Comparison of ENCODE assay signal across 8 cellular contexts in genomic region chr7:77327932-77328628, GRCh38.
DNase-seq lines count a peak whose midpoint lies in the region; ATAC-seq and TF ChIP-seq lines count a peak whose summit lies in the region.

No MANE protein-coding gene starts in this region.

- peaks cover 55% of the 10 kb centered on the region for H3K4me1 Mint-ChIP-seq in activated naive CD4-positive, alpha-beta T cell treated with anti-CD3 and anti-CD28 coated beads for 36 hours (ENCODE audit: low read depth)

- H3K36me3 ChIP-seq in heart right ventricle (peaks cover 0 to 15% (median 0%) of the 10 kb centered on the region in 9 donors), upper lobe of left lung (peaks cover 0 to 4% (median 0%) of the 10 kb centered on the region in 4 donors), testis (ENCODE audit: low read depth, missing control alignments) (no peaks in the 10 kb centered on the region)

- DNase-seq in activated naive CD4-positive, alpha-beta T cell treated with anti-CD3 and anti-CD28 coated beads for 36 hours = peak; percentile 61
- no peak for DNase-seq in activated naive CD4-positive, alpha-beta T cell treated with anti-CD3 and anti-CD28 coated beads, Interleukin-2, amount 50 U/mL, for 16 hours
- peak; percentile 16 to 36 for DNase-seq in activated CD4-positive, alpha-beta T cell treated with anti-CD3 and anti-CD28 coated beads, Interleukin-2, amount 50 U/mL, for 48 hours
- DNase-seq in heart right ventricle (no peak), upper lobe of left lung (peak in 1 of 2 donors; percentile 44), HT-29 (ENCODE audit: low spot score) (no peak), testis (no peak)

- no peaks in the 10 kb centered on the region for H3K27me3 ChIP-seq in heart right ventricle
- H3K27me3 ChIP-seq in upper lobe of left lung = no peaks in the 10 kb centered on the region
- no peaks in the 10 kb centered on the region for H3K27me3 ChIP-seq in testis

- no peak overlapping the region for H3K4me3 Mint-ChIP-seq in activated naive CD4-positive, alpha-beta T cell treated with anti-CD3 and anti-CD28 coated beads for 36 hours

- H3K9me3 ChIP-seq in heart right ventricle = no peaks in the 10 kb centered on the region
- no peaks in the 10 kb centered on the region for H3K9me3 ChIP-seq in upper lobe of left lung
- no peaks in the 10 kb centered on the region for H3K9me3 ChIP-seq in testis

- H3K4me1 ChIP-seq in heart right ventricle = peaks cover 11 to 57% (median 51%) of the 10 kb centered on the region in 9 donors
- H3K4me1 ChIP-seq in upper lobe of left lung = peaks cover 42 to 48% (median 46%) of the 10 kb centered on the region in 4 donors
- H3K4me1 ChIP-seq in testis = peaks cover 20% of the 10 kb centered on the region

- H3K27ac Mint-ChIP-seq in activated naive CD4-positive, alpha-beta T cell treated with anti-CD3 and anti-CD28 coated beads for 36 hours = peak overlapping the region; percentile 20

- no peak for TF ChIP-seq EP300 in upper lobe of left lung (IDR thresholded peaks at IDR 0.05)

- H3K27ac ChIP-seq in heart right ventricle (peak overlapping the region in 9 of 10 donors; percentile 9 to 85 (median 34)), upper lobe of left lung (peak overlapping the region in 3 of 4 donors; percentile 4 to 32 (median 16)), testis (peak overlapping the region in 1 of 2 donors; percentile 69)

- TF ChIP-seq CTCF in heart right ventricle (IDR thresholded peaks at IDR 0.05) = no peak
- no peak for TF ChIP-seq CTCF in upper lobe of left lung (IDR thresholded peaks at IDR 0.05)
- no peak for TF ChIP-seq CTCF in testis (IDR thresholded peaks at IDR 0.05)

- CTCF ChIA-PET in activated naive CD4-positive, alpha-beta T cell treated with anti-CD3 and anti-CD28 coated beads for 36 hours (lab: Charles Lee) = interaction anchor here (0.9 to 1.2 kb wide), 3 partner anchors 8 to 80 kb away, joined by 3 to 6 read pairs (median 3); no protein-coding TSS in a partner anchor

- H3K4me3 ChIP-seq in heart right ventricle (no peak overlapping the region), upper lobe of left lung (no peak overlapping the region), testis (no peak overlapping the region)

- 35 to 41% methylated on average over 6 of the region's 6 CpGs for WGBS in heart right ventricle, 2 donors
- WGBS in upper lobe of left lung, 2 donors = 33 to 44% methylated on average over 6 of the region's 6 CpGs
- WGBS in testis, 2 donors = 27 to 45% methylated on average over 6 of the region's 6 CpGs

- no peak for TF ChIP-seq POLR2A in upper lobe of left lung (IDR thresholded peaks at IDR 0.05)
- no peak for TF ChIP-seq POLR2A in testis (IDR thresholded peaks at IDR 0.05)

- H3K36me3 Mint-ChIP-seq in activated naive CD4-positive, alpha-beta T cell treated with anti-CD3 and anti-CD28 coated beads for 36 hours (ENCODE audit: low read depth) = no peaks in the 10 kb centered on the region

- H3K9me3 Mint-ChIP-seq in activated naive CD4-positive, alpha-beta T cell treated with anti-CD3 and anti-CD28 coated beads for 36 hours = no peaks in the 10 kb centered on the region

- ATAC-seq in heart right ventricle (peak in 6 of 8 donors; percentile 17 to 50 (median 26)), upper lobe of left lung (ENCODE audit: low FRiP score in 2 of 2) (peak in 1 of 2 donors; percentile 27), HG03439 (IDR thresholded peaks at IDR 0.05; ENCODE audit: unreplicated experiment) (no peak)

- no peaks in the 10 kb centered on the region for H3K27me3 Mint-ChIP-seq in activated naive CD4-positive, alpha-beta T cell treated with anti-CD3 and anti-CD28 coated beads for 36 hours (ENCODE audit: low read depth)

- intact Hi-C loops in activated naive CD4-positive, alpha-beta T cell treated with anti-CD3 and anti-CD28 coated beads for 36 hours (cut with micrococcal nuclease) = loop anchor here (2.0 kb wide), 2 partner anchors 55 to 135 kb away; no protein-coding TSS in a partner anchor
- intact Hi-C loops in heart right ventricle (cut with DNase I) = loop anchor here in 5 of 10 donors (5.0 to 10.0 kb wide), 4 partner anchors 76 to 203 kb away; partner anchors contain the start of gene CCDC146 (in 2 of the 5)
- intact Hi-C loops in testis (cut with DNase I; ENCODE audit: low total_unique reads) = no loop called here

Comparison
In these comparisons a context has a peak if more than half of its experiments do, and no peak if none do; other contexts are left out.
1. DNase-seq: peak in activated naive CD4-positive, alpha-beta T cell treated with anti-CD3 and anti-CD28 coated beads for 36 hours (single experiment) and activated CD4-positive, alpha-beta T cell treated with anti-CD3 and anti-CD28 coated beads, Interleukin-2, amount 50 U/mL, for 48 hours (2 of 2); none in activated naive CD4-positive, alpha-beta T cell treated with anti-CD3 and anti-CD28 coated beads, Interleukin-2, amount 50 U/mL, for 16 hours (single experiment), heart right ventricle (0 of 2), HT-29 (single experiment) and testis (single experiment).